Comparison of ENCODE assay signal across 12 cellular contexts in genomic region chr13:51419015-51419636, GRCh38. TPM values are rescaled to one million over a fixed set of nuclear protein-coding genes. Genes with fewer than 3 reads are reported as not detected.
A peak's percentile ranks its signal among the peaks of the same experiment; 100 is the strongest.
DNase-seq lines count a peak whose midpoint lies in the region; ATAC-seq, FAIRE-seq and TF ChIP-seq lines count a peak whose summit lies in the region.
"Had no signal": no experiment of that assay in that cellular context is flagged by ENCODE, and none has a peak within 500 bp of the region (broad histone marks: within the 10 kb centered on the region; RNA-seq: fewer than 3 reads in every experiment).

No MANE protein-coding gene starts in this region.

- no peaks in the 10 kb centered on the region for H3F3A ChIP-seq in PC-3 (ENCODE audit: low read length, unreplicated experiment)

- peaks cover 0 to 1% (median 0%) of the 10 kb centered on the region in 6 donors for H3K9me3 Mint-ChIP-seq in immature natural killer cell

- H3K4me2 ChIP-seq in PC-3 (ENCODE audit: low read length) = no peak overlapping the region

- peak overlapping the region in 1 of 5 donors; percentile 44 for H3K4me3 Mint-ChIP-seq in immature natural killer cell

- H3K9ac ChIP-seq in PC-3 (ENCODE audit: low read length) = no peak overlapping the region

- no peaks in the 10 kb centered on the region for H4K20me1 ChIP-seq in PC-3 (ENCODE audit: low read length)

- H3K36me3 ChIP-seq in PC-3 (ENCODE audit: low read depth, low read length) = peaks cover 27% of the 10 kb centered on the region

- CTCF ChIA-PET in PC-3 (lab: Charles Lee) = no interaction called here

- H3K79me2 ChIP-seq in PC-3 (ENCODE audit: low read length) = peaks cover 90% of the 10 kb centered on the region

- H3K27me3 Mint-ChIP-seq in immature natural killer cell (ENCODE audit: low read depth in 3 of 3) = no peaks in the 10 kb centered on the region

- FAIRE-seq in D721Med (lab: Jason Lieb, UNC) = no peak

- H3K9me3 ChIP-seq in PC-3 (ENCODE audit: low read length) = no peaks in the 10 kb centered on the region

- no TSS peak for BruUV-seq in PC-3 (replicated peaks; lab: Mats Ljungman, UMichigan)

- H3K4me1 Mint-ChIP-seq in immature natural killer cell = peaks cover 58 to 94% of the 10 kb centered on the region in 2 donors

- peaks cover 8% of the 10 kb centered on the region for H3K4me1 ChIP-seq in PC-3 (ENCODE audit: insufficient read depth, low read length)

- H3K27me3 ChIP-seq in PC-3 (ENCODE audit: low read length) = no peaks in the 10 kb centered on the region

- no peak overlapping the region for H3K4me3 ChIP-seq in PC-3 (ENCODE audit: low read length)
- H3K4me3 ChIP-seq: SK-N-MC had no signal

- POLR2A ChIA-PET in PC-3 (lab: Charles Lee; ENCODE audit: unreplicated experiment) = no interaction called here

- TF ChIP-seq CTCF in D721Med (IDR thresholded peaks at IDR 0.05; ENCODE audit: insufficient read depth, missing control alignments) (no peak), PC-3 (conservative IDR thresholded peaks at IDR 0.05; ENCODE audit: low read depth, low read length) (no peak)

- no peak overlapping the region for H2AFZ ChIP-seq in PC-3 (ENCODE audit: low read length)

- ATAC-seq in GM18517 (IDR thresholded peaks at IDR 0.05; ENCODE audit: unreplicated experiment) (peak; percentile 65), GM19463 (IDR thresholded peaks at IDR 0.05; ENCODE audit: unreplicated experiment) (peak; percentile 48), HG03342 (IDR thresholded peaks at IDR 0.05; ENCODE audit: unreplicated experiment) (peak; percentile 52), PC-3 (no peak)

- intact Hi-C loops in PC-3 (cut with micrococcal nuclease) = no loop called here

- no peak overlapping the region for H3K27ac ChIP-seq in PC-3 (ENCODE audit: low read length)
- H3K27ac ChIP-seq: SK-N-MC had no signal

- DNase-seq in immature natural killer cell = no peak
- DNase-seq in D721Med (ENCODE audit: insufficient read length, low spot score) = no peak
- no peak for DNase-seq in NCI-H1436 treated with DMSO at 0.1 percent for 48 hours (lab: John Stamatoyannopoulos, UW)
- DNase-seq in PC-3 = no peak
- no peak for DNase-seq in NCI-H2107 treated with DMSO at 0.1 percent for 48 hours (lab: John Stamatoyannopoulos, UW; ENCODE audit: unreplicated experiment)
- DNase-seq: DMS79 treated with DMSO at 0.1 percent for 48 hours, mammary epithelial cell, NCI-H1930 had no signal

- H3K9me2 ChIP-seq in PC-3 (replicated peaks; ENCODE audit: low read length) = no peaks in the 10 kb centered on the region

- H3K27ac Mint-ChIP-seq in immature natural killer cell = peak overlapping the region; percentile 1 to 74 (median 22)

- peaks cover 23 to 29% (median 28%) of the 10 kb centered on the region in 3 donors for H3K36me3 Mint-ChIP-seq in immature natural killer cell

RNA-seq across cellular contexts. Expression of gene INTS6, which starts 33.7 kb away (rescaled TPM):
- 10 to 100 TPM; 16.3 to 35.9 (median 21.4) TPM for polyA plus RNA-seq in immature natural killer cell
- 19.9 and 26.6 TPM in 2 replicates for total RNA-seq in PC-3 (2014; rRNA removed)
